Comparison of ENCODE assay signal across 8 cellular contexts in genomic region chr6:143427109-143427817, GRCh38. TPM values are rescaled to one million over a fixed set of nuclear protein-coding genes. Genes with fewer than 3 reads are reported as not detected.
A peak's percentile ranks its signal among the peaks of the same experiment; 100 is the strongest.
DNase-seq lines count a peak whose midpoint lies in the region; ATAC-seq and TF ChIP-seq lines count a peak whose summit lies in the region.

No MANE protein-coding gene starts in this region.

- H3K4me1 Mint-ChIP-seq in natural killer cell = peaks cover 0 to 3% of the 10 kb centered on the region in 2 donors

- H3K27ac Mint-ChIP-seq in natural killer cell = no peak overlapping the region

- intact Hi-C loops in natural killer cell (cut with micrococcal nuclease) = loop anchor here (1.0 to 10.0 kb wide), 5 partner anchors 194 to 952 kb away; no protein-coding TSS in a partner anchor

- H3K9me3 Mint-ChIP-seq in natural killer cell = no peaks in the 10 kb centered on the region

- no peaks in the 10 kb centered on the region for H3K27me3 Mint-ChIP-seq in natural killer cell (ENCODE audit: low read depth in 2 of 2)

- peak; percentile 93 for TF ChIP-seq CTCF in natural killer cell (IDR thresholded peaks at IDR 0.05)

- DNase-seq in DMS153 (lab: John Stamatoyannopoulos, UW) = peak; percentile 66
- DNase-seq in NOMO-1 treated with dmso at 0.1 percent for 144 hours (lab: John Stamatoyannopoulos, UW; ENCODE audit: unreplicated experiment) = peak; percentile 62
- DNase-seq in activated T-cell treated with anti-CD3 and anti-CD28 coated beads for 1 hour (ENCODE audit: low read depth) = peak; percentile 60
- peak; percentile 62 to 70 for DNase-seq in erythroblast (lab: John Stamatoyannopoulos, UW)
- DNase-seq in natural killer cell = peak; percentile 63
- peak; percentile 39 for DNase-seq in stimulated activated naive CD4-positive, alpha-beta T cell treated with Interleukin-2 at 50 U/mL for 16 hours (lab: John Stamatoyannopoulos, UW)

- ATAC-seq in GM21360 (IDR thresholded peaks at IDR 0.05; ENCODE audit: unreplicated experiment) (peak; percentile 100), HG03575 (IDR thresholded peaks at IDR 0.05; ENCODE audit: extremely low read depth, insufficient number of reproducible peaks, low FRiP score, unreplicated experiment) (peak; percentile 90), natural killer cell (peak; percentile 90 to 100 (median 100))

- no peak overlapping the region for H3K4me3 Mint-ChIP-seq in natural killer cell

- H3K36me3 Mint-ChIP-seq in natural killer cell = no peaks in the 10 kb centered on the region

- TF ChIP-seq POLR2A in erythroblast (IDR thresholded peaks at IDR 0.05; ENCODE audit: low read length) = no peak

RNA-seq across cellular contexts. Expression of gene ADAT2, which starts 23.2 kb away (rescaled TPM):
- total RNA-seq in natural killer cell = 10 to 100 TPM; 17.4 to 19.4 (median 19.1) TPM

RNA-seq across cellular contexts. Expression of gene PEX3, which starts 23.3 kb away (rescaled TPM):
- total RNA-seq in natural killer cell = 10 to 100 TPM; 10.2 to 16.0 (median 14.2) TPM

Comparison
In these comparisons a context has a peak if more than half of its experiments do, and no peak if none do; other contexts are left out.
1. Peak in every context shown above with its lines: DNase-seq and ATAC-seq.